ENCODE assay signal across 8 cellular contexts in the genomic region with DNA sequence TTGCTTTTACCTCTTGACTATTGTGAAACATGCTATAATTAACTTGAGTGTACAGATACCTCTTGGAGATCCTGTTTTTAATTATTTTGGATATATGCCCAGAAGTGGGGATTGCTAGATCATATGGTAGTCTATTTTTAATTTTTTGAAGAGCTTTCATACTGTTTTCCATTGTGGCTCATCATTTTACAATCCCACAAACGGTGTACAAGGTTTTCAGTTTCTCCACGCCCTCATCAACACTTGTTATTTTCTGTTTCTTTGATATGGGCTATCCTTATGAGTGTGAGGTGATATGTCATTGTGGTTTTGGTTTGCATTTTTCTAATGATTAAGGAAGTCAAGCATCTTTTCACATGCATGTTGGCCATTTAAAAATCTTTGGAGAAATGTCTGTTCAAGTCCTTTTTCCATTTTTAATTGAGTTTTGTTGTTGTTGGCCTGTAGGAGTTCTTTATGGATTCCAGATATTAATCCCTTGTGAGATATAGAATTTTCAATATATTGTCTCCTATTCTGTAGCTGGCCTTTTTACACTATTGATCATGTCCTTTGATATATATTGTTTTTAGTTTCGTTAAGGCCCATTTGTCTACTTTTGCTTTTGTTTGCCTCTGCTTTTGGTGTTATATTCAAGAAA. TPM values are rescaled to one million over a fixed set of nuclear protein-coding genes. Genes with fewer than 3 reads are reported as not detected.
DNase-seq lines count a peak whose midpoint lies in the region; ATAC-seq, FAIRE-seq and TF ChIP-seq lines count a peak whose summit lies in the region.

No MANE protein-coding gene starts in this region.

- H3K9me3 Mint-ChIP-seq in astrocyte (ENCODE audit: unreplicated experiment): peaks cover 3% of the 10 kb centered on the region
- peaks cover 13% of the 10 kb centered on the region for H3K9me3 Mint-ChIP-seq in stimulated activated memory B cell treated with anti-CD40 and anti-IgM and Interleukin-4, amounts not matched to agents 10 μg/mL and 1 μg/mL and 100 μg/mL, for 72 hours
- H3K9me3 Mint-ChIP-seq in endodermal cell: peaks cover 6% of the 10 kb centered on the region

- H3K27me3 Mint-ChIP-seq in astrocyte (ENCODE audit: low read depth, unreplicated experiment) (no peaks in the 10 kb centered on the region), endodermal cell (ENCODE audit: insufficient read depth) (no peaks in the 10 kb centered on the region)
- H3K27me3 Mint-ChIP-seq in stimulated activated memory B cell treated with anti-CD40 and anti-IgM and Interleukin-4, amounts not matched to agents 10 μg/mL and 1 μg/mL and 100 μg/mL, for 72 hours: no peaks in the 10 kb centered on the region

- H3K27ac Mint-ChIP-seq in astrocyte (ENCODE audit: unreplicated experiment) (no peak overlapping the region), endodermal cell (no peak overlapping the region)
- peak overlapping the region; percentile 45 for H3K27ac Mint-ChIP-seq in stimulated activated memory B cell treated with anti-CD40 and anti-IgM and Interleukin-4, amounts not matched to agents 10 μg/mL and 1 μg/mL and 100 μg/mL, for 72 hours

- intact Hi-C loops in colonic mucosa (cut with DNase I): no loop called here

- FAIRE-seq in astrocyte (lab: Jason Lieb, UNC): no peak

- peak; percentile 68 for ATAC-seq in GM21515 (IDR thresholded peaks at IDR 0.05; ENCODE audit: unreplicated experiment)
- no peak for ATAC-seq in stimulated activated memory B cell treated with anti-CD40 and anti-IgM and Interleukin-4, amounts not matched to agents 10 μg/mL and 1 μg/mL and 100 μg/mL, for 72 hours
- no peak for ATAC-seq in GM18873 (IDR thresholded peaks at IDR 0.05; ENCODE audit: low FRiP score, unreplicated experiment)

- peaks cover 27% of the 10 kb centered on the region for H4K20me1 ChIP-seq in astrocyte (ENCODE audit: insufficient read depth, low read length)

- 98% methylated on average over 3 of the region's 3 CpGs; no CpG with 5 or more reads in 1 of the 2 experiments for WGBS in endodermal cell (ENCODE audit: insufficient coverage in 1 of 2, insufficient read length in 1 of 2), 2 experiments

- H3K4me1 Mint-ChIP-seq in astrocyte (ENCODE audit: low read depth, unreplicated experiment) (peaks cover 18% of the 10 kb centered on the region), endodermal cell (no peaks in the 10 kb centered on the region)
- H3K4me1 Mint-ChIP-seq in stimulated activated memory B cell treated with anti-CD40 and anti-IgM and Interleukin-4, amounts not matched to agents 10 μg/mL and 1 μg/mL and 100 μg/mL, for 72 hours: peaks cover 29% of the 10 kb centered on the region

- no peaks in the 10 kb centered on the region for H3K36me3 ChIP-seq in astrocyte (ENCODE audit: insufficient read depth, low read length)
- peaks cover 32% of the 10 kb centered on the region for H3K36me3 ChIP-seq in endodermal cell (ENCODE audit: control insufficient read depth, insufficient read depth, low read length)
- H3K36me3 ChIP-seq in colonic mucosa: no peaks in the 10 kb centered on the region

- DNase-seq in GM10248 (ENCODE audit: extremely low spot score) (peak; percentile 30), M059J (ENCODE audit: low read depth) (peak; percentile 83), astrocyte (ENCODE audit: low read depth) (peak; percentile 76), endodermal cell (no peak), colonic mucosa (no peak)

- H3K4me1 ChIP-seq in astrocyte (ENCODE audit: insufficient read depth, low read length) (peaks cover 8% of the 10 kb centered on the region), endodermal cell (ENCODE audit: control insufficient read depth, insufficient read depth, low read length) (no peaks in the 10 kb centered on the region), colonic mucosa (no peaks in the 10 kb centered on the region)

- no peak overlapping the region for H3K4me3 Mint-ChIP-seq in astrocyte (ENCODE audit: unreplicated experiment)
- H3K4me3 Mint-ChIP-seq in stimulated activated memory B cell treated with anti-CD40 and anti-IgM and Interleukin-4, amounts not matched to agents 10 μg/mL and 1 μg/mL and 100 μg/mL, for 72 hours: no peak overlapping the region
- no peak overlapping the region for H3K4me3 Mint-ChIP-seq in endodermal cell

- H3K9me3 ChIP-seq in astrocyte (ENCODE audit: insufficient read depth, low read depth, low read length) (no peaks in the 10 kb centered on the region), endodermal cell (ENCODE audit: control insufficient read depth, low read length) (peaks cover 11% of the 10 kb centered on the region), colonic mucosa (no peaks in the 10 kb centered on the region)

- H3K27me3 ChIP-seq in astrocyte (ENCODE audit: insufficient read depth, low read length) (no peaks in the 10 kb centered on the region), endodermal cell (ENCODE audit: control insufficient read depth, insufficient read depth, low read length, poor library complexity, severe bottlenecking) (no peaks in the 10 kb centered on the region), colonic mucosa (no peaks in the 10 kb centered on the region)

- TF ChIP-seq CTCF in GM10248 (IDR thresholded peaks at IDR 0.05; ENCODE audit: control extremely low read depth, extremely low read depth, low read depth, missing control alignments) (no peak), astrocyte (IDR thresholded peaks at IDR 0.05; ENCODE audit: insufficient read depth, low read depth, low read length) (no peak), endodermal cell (conservative IDR thresholded peaks at IDR 0.05) (no peak), colonic mucosa (IDR thresholded peaks at IDR 0.05) (no peak)

- CTCF ChIA-PET in GM10248 (lab: Yijun Ruan, JAX): interaction anchor here (1.0 kb wide), 1 partner anchor 227 kb away, joined by 3 read pairs; no protein-coding TSS in a partner anchor

- H3K79me2 ChIP-seq in astrocyte (ENCODE audit: insufficient read depth, low read length): peaks cover 6% of the 10 kb centered on the region

- H3K36me3 Mint-ChIP-seq in astrocyte (ENCODE audit: low read depth, unreplicated experiment): peaks cover 26% of the 10 kb centered on the region
- H3K36me3 Mint-ChIP-seq in stimulated activated memory B cell treated with anti-CD40 and anti-IgM and Interleukin-4, amounts not matched to agents 10 μg/mL and 1 μg/mL and 100 μg/mL, for 72 hours: peaks cover 85% of the 10 kb centered on the region
- H3K36me3 Mint-ChIP-seq in endodermal cell (ENCODE audit: low read depth): peaks cover 53% of the 10 kb centered on the region

- no peak overlapping the region for H3K4me2 ChIP-seq in astrocyte (ENCODE audit: low read length)

- H3K9ac ChIP-seq in astrocyte (ENCODE audit: low read length): no peak overlapping the region
- no peak overlapping the region for H3K9ac ChIP-seq in endodermal cell (ENCODE audit: extremely low read depth, low read length, poor library complexity, severe bottlenecking)
- H3K9ac ChIP-seq in colonic mucosa (ENCODE audit: low read depth in 2 of 2, low read length in 2 of 2): no peak overlapping the region

- no peak overlapping the region for H3K4me3 ChIP-seq in astrocyte (ENCODE audit: insufficient read depth, low read depth, low read length)
- no peak overlapping the region for H3K4me3 ChIP-seq in endodermal cell (ENCODE audit: low read length)
- H3K4me3 ChIP-seq in colonic mucosa: no peak overlapping the region

- POLR2A ChIA-PET in GM10248 (lab: Yijun Ruan, JAX): no interaction called here

- H3K27ac ChIP-seq in astrocyte (ENCODE audit: low read depth, low read length) (peak overlapping the region; percentile 30), endodermal cell (ENCODE audit: low read depth, low read length) (no peak overlapping the region), colonic mucosa (no peak overlapping the region)

- H2AFZ ChIP-seq in astrocyte (ENCODE audit: low read depth, low read length): no peak overlapping the region

RNA-seq across cellular contexts. Expression of a gene that starts 7.5 kb away (rescaled TPM):
- 42.2 and 44.7 TPM in 2 replicates for total RNA-seq in M059J (2014; rRNA removed; shearing (Covaris generic))
- total RNA-seq in astrocyte (28.6 and 29.9 TPM in 2 replicates), endodermal cell (10 to 100 TPM; 30.2 to 41.7 TPM), colonic mucosa (10 to 100 TPM; 19.6 to 21.1 TPM)
- 36.3 TPM for polyA plus RNA-seq in endodermal cell (2013, experiment 1 of 2)
- 30.4 TPM for polyA plus RNA-seq in endodermal cell (2013, experiment 2 of 2)

Comparison
In these comparisons a context has a peak if more than half of its experiments do, and no peak if none do; other contexts are left out.
1. DNase-seq: peak in GM10248 (single experiment), M059J (single experiment) and astrocyte (single experiment); none in endodermal cell (single experiment) and colonic mucosa (single experiment).